9 cellular contexts compared by ENCODE assay signal in the genomic region with DNA sequence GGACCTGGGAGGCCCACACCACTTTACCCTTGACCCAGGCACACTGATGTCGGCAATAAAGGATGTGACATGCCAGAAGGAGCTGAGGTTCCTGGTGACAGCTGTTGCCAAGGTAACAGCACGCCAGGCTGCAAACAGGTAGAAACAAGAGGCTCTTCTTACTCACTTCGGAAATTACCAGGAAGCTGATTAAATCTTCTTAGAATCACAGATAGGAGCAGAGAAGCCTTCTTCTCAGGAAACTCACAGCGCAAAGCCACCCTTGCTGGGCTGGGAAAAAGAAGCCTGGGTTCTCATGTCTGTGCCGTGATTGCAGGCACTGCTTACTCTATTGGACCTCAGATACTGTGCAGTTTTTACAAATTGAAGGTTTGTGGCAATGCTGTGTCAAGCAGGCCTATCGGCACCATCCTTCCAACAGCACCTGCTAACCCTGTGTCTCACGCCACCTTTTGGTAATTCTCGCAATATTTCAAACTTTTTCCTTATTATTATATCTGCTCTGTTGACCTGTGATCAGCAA.
DNase-seq lines count a peak whose midpoint lies in the region; ATAC-seq, FAIRE-seq and TF ChIP-seq lines count a peak whose summit lies in the region.
"Had no signal": no experiment of that assay in that cellular context is flagged by ENCODE, and none has a peak within 500 bp of the region (broad histone marks: within the 10 kb centered on the region; RNA-seq: fewer than 3 reads in every experiment).

No MANE protein-coding gene starts in this region.

- POLR2A ChIA-PET in CD8-positive, alpha-beta T cell (lab: Charles Lee), result no interaction called here

- no peaks in the 10 kb centered on the region for H4K20me1 ChIP-seq in neural progenitor cell (ENCODE audit: low read depth)

- no peak overlapping the region for H2AFZ ChIP-seq in neural progenitor cell (replicated peaks)

- peaks cover 41% of the 10 kb centered on the region for H3K4me1 Mint-ChIP-seq in CD8-positive, alpha-beta T cell (ENCODE audit: low read depth)
- peaks cover 27% of the 10 kb centered on the region for H3K4me1 Mint-ChIP-seq in neural progenitor cell

- H3K36me3 Mint-ChIP-seq in CD8-positive, alpha-beta T cell, result no peaks in the 10 kb centered on the region
- no peaks in the 10 kb centered on the region for H3K36me3 Mint-ChIP-seq in neural progenitor cell

- H3K27ac Mint-ChIP-seq in CD8-positive, alpha-beta T cell, result peak overlapping the region; percentile 87
- peak overlapping the region; percentile 77 for H3K27ac Mint-ChIP-seq in neural progenitor cell

- TF ChIP-seq CTCF in CD8-positive, alpha-beta T cell (IDR thresholded peaks at IDR 0.05), result no peak
- no peak for TF ChIP-seq CTCF in neural progenitor cell (IDR thresholded peaks at IDR 0.05)

- FAIRE-seq in RCC 7860 (lab: Jason Lieb, UNC), result no peak

- intact Hi-C loops in CD8-positive, alpha-beta T cell (cut with DNase I, micrococcal nuclease), result loop anchor here in 1 of 2 experiments (10.0 kb wide), 1 partner anchor 227 kb away; a partner anchor contains a TSS

- CTCF ChIA-PET in CD8-positive, alpha-beta T cell (lab: Charles Lee), result interaction anchor here (0.7 to 2.1 kb wide), 4 partner anchors 12 to 31 kb away, joined by 3 to 5 read pairs (median 4); no protein-coding TSS in a partner anchor

- peak; percentile 60 for ATAC-seq in CD8-positive, alpha-beta T cell
- no peak for ATAC-seq in left lobe of liver
- ATAC-seq in HG02678 (IDR thresholded peaks at IDR 0.05; ENCODE audit: unreplicated experiment), result no peak

- no peaks in the 10 kb centered on the region for H3K27me3 Mint-ChIP-seq in CD8-positive, alpha-beta T cell (ENCODE audit: low read depth)
- peaks cover 4% of the 10 kb centered on the region for H3K27me3 Mint-ChIP-seq in neural progenitor cell (ENCODE audit: insufficient read depth, low read depth)

- H3K4me3 ChIP-seq in CD8-positive, alpha-beta T cell (ENCODE audit: low read depth, low read length), result no peak overlapping the region
- no peak overlapping the region for H3K4me3 ChIP-seq in neural progenitor cell
- H3K4me3 ChIP-seq: heart left ventricle had no signal

- no peaks in the 10 kb centered on the region for H3K9me3 ChIP-seq in CD8-positive, alpha-beta T cell (ENCODE audit: low read length)
- H3K9me3 ChIP-seq in neural progenitor cell (ENCODE audit: low read depth), result no peaks in the 10 kb centered on the region
- H3K9me3 ChIP-seq: heart left ventricle had no signal

- H3K4me3 Mint-ChIP-seq in CD8-positive, alpha-beta T cell, result no peak overlapping the region
- peak overlapping the region; percentile 52 for H3K4me3 Mint-ChIP-seq in neural progenitor cell

- H3K9me3 Mint-ChIP-seq in CD8-positive, alpha-beta T cell, result no peaks in the 10 kb centered on the region
- H3K9me3 Mint-ChIP-seq in neural progenitor cell, result no peaks in the 10 kb centered on the region

- no peak overlapping the region for H3K27ac ChIP-seq in CD8-positive, alpha-beta T cell (ENCODE audit: low read depth, low read length)
- no peak overlapping the region for H3K27ac ChIP-seq in neural progenitor cell
- H3K27ac ChIP-seq: heart left ventricle had no signal

- no peaks in the 10 kb centered on the region for H3K27me3 ChIP-seq in CD8-positive, alpha-beta T cell (ENCODE audit: insufficient read depth, low read length)
- peaks cover under 1% of the 10 kb centered on the region for H3K27me3 ChIP-seq in neural progenitor cell
- H3K27me3 ChIP-seq: heart left ventricle had no signal

- no peak overlapping the region for H3K9ac ChIP-seq in neural progenitor cell

- H3K4me1 ChIP-seq in CD8-positive, alpha-beta T cell (ENCODE audit: insufficient read depth, low read length), result peaks cover 26% of the 10 kb centered on the region
- H3K4me1 ChIP-seq in neural progenitor cell, result no peaks in the 10 kb centered on the region

- H3K36me3 ChIP-seq in CD8-positive, alpha-beta T cell (ENCODE audit: insufficient read depth, low read length), result no peaks in the 10 kb centered on the region
- H3K36me3 ChIP-seq in neural progenitor cell, result no peaks in the 10 kb centered on the region
- H3K36me3 ChIP-seq: heart left ventricle had no signal

- no peaks in the 10 kb centered on the region for H3K79me2 ChIP-seq in neural progenitor cell (ENCODE audit: low read depth)

- H3K4me2 ChIP-seq in neural progenitor cell, result no peak overlapping the region

- H3F3A ChIP-seq in neural progenitor cell (ENCODE audit: low read depth), result no peaks in the 10 kb centered on the region

- peak in 6 of 7 experiments; percentile 38 to 68 (median 52) for DNase-seq in CD8-positive, alpha-beta T cell
- peak; percentile 31 for DNase-seq in RCC 7860 (ENCODE audit: low spot score)
- DNase-seq in activated naive CD4-positive, alpha-beta T cell treated with anti-CD3 and anti-CD28 coated beads, Interleukin-2, amount 50 U/mL, for 16 hours, result peak; percentile 67
- no peak for DNase-seq in neural progenitor cell (ENCODE audit: low spot score)
- no peak for DNase-seq in NCI-H526 (lab: John Stamatoyannopoulos, UW)
- DNase-seq in putamen (ENCODE audit: low spot score), result no peak
- no peak for DNase-seq in left lobe of liver (ENCODE audit: low spot score)

Comparison
In these comparisons a context has a peak if more than half of its experiments do, and no peak if none do; other contexts are left out.
1. DNase-seq: peak in CD8-positive, alpha-beta T cell (6 of 7), RCC 7860 (single experiment) and activated naive CD4-positive, alpha-beta T cell treated with anti-CD3 and anti-CD28 coated beads, Interleukin-2, amount 50 U/mL, for 16 hours (single experiment); none in neural progenitor cell (single experiment), NCI-H526 (0 of 2), putamen (single experiment) and left lobe of liver (single experiment).